In the genomic region with DNA sequence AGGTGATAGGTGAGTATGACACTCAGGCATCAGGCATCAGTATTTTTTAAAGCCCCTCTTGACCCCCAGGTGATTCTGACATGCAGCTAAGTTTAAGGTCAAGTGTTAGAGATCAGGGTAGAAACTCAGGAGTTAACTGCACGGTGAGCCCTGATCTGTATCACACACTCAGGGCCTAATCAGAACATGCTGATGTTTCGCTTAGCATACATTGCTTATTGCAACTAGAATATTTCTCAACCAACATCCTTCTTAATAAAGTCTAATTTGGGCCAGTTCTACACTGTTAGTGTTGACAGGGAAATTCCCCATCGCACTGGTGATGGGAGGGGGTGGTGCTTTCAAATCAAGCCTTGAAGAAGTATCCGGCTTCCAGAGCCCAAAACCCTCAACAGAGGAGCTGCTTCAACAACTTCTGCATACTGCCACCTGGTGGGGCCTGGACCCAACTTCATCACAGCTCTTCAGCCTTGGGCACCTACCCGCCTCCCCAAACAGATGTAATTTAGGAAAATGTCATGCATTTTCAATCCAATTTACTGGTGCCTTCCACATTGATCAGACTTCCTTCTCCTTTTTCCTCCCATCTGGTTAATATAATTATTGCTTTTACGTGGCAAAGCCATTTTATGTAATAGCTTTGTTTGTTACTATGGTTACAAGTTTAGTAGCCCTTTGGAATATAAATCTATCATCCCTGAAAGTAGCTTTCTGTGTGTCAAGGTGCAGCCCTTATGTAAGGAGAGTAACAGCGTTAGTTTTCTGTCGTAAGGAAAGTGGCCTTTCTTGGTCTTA, we compare ENCODE assay signal across 8 cellular contexts.
A peak's percentile ranks its signal among the peaks of the same experiment; 100 is the strongest.
DNase-seq lines count a peak whose midpoint lies in the region; ATAC-seq and TF ChIP-seq lines count a peak whose summit lies in the region.

No MANE protein-coding gene starts in this region.

- H4K20me1 ChIP-seq in Karpas-422 (ENCODE audit: insufficient read depth, low read depth, low read length) = no peaks in the 10 kb centered on the region

- H3K9me2 ChIP-seq in Karpas-422 (replicated peaks; ENCODE audit: insufficient read depth, low read length) = no peaks in the 10 kb centered on the region

- no peak overlapping the region for H3K4me3 ChIP-seq in Karpas-422 (ENCODE audit: low read length)

- H3K9me3 ChIP-seq in Karpas-422 (ENCODE audit: low read length) = no peaks in the 10 kb centered on the region

- H3K4me1 ChIP-seq in Karpas-422 (ENCODE audit: low read length) = no peaks in the 10 kb centered on the region

- H2AFZ ChIP-seq in Karpas-422 (ENCODE audit: low read length) = no peak overlapping the region

- H3K4me2 ChIP-seq in Karpas-422 (ENCODE audit: low read depth, low read length, poor library complexity, severe bottlenecking) = no peak overlapping the region

- TF ChIP-seq CTCF in omental fat pad (IDR thresholded peaks at IDR 0.05) = peak in 1 of 3 donors; percentile 29

- H3K36me3 ChIP-seq in Karpas-422 (ENCODE audit: insufficient read depth, low read length) = no peaks in the 10 kb centered on the region

- H3K79me2 ChIP-seq in Karpas-422 (ENCODE audit: low read length) = no peaks in the 10 kb centered on the region

- DNase-seq in DMS53 treated with DMSO at 0.1 percent for 48 hours (lab: John Stamatoyannopoulos, UW; ENCODE audit: unreplicated experiment) = peak; percentile 47
- peak; percentile 87 for DNase-seq in Karpas-422
- DNase-seq in SHP77 (lab: John Stamatoyannopoulos, UW) = peak; percentile 72 to 88
- peak; percentile 95 for DNase-seq in activated effector memory CD4-positive, alpha-beta T cell treated with anti-CD3 and anti-CD28 coated beads, Interleukin-2, amount 50 U/mL, for 16 hours
- peak; percentile 48 for DNase-seq in foreskin melanocyte
- peak; percentile 64 for DNase-seq in omental fat pad (ENCODE audit: low spot score)
- DNase-seq in substantia nigra (lab: John Stamatoyannopoulos, UW) = peak in 46 of 49 donors; percentile 5 to 80 (median 57)

- no peak overlapping the region for H3K9ac ChIP-seq in Karpas-422 (ENCODE audit: low read length)

- H3K27ac ChIP-seq in Karpas-422 (ENCODE audit: low read length) = no peak overlapping the region
- H3K27ac ChIP-seq in substantia nigra (ENCODE audit: low read depth, low read length, poor library complexity, severe bottlenecking) = no peak overlapping the region

- H3K27me3 ChIP-seq in Karpas-422 (ENCODE audit: low read length) = no peaks in the 10 kb centered on the region

- ATAC-seq in GM21619 (IDR thresholded peaks at IDR 0.05; ENCODE audit: unreplicated experiment) (peak; percentile 87), omental fat pad (ENCODE audit: low FRiP score) (peak; percentile 94)
